In genomic region chr14:73136387-73137221, GRCh38 we compare ENCODE assay signal across 8 cellular contexts. TPM values are rescaled to one million over a fixed set of nuclear protein-coding genes. Genes with fewer than 3 reads are reported as not detected.
DNase-seq lines count a peak whose midpoint lies in the region; ATAC-seq, FAIRE-seq and TF ChIP-seq lines count a peak whose summit lies in the region.

TSS of gene PSEN1 (plus strand) at chr14:73136507. CDS start at chr14:73148020, 11,513 bp downstream.

- peak within 1 kb of the TSS; percentile 87 for H3K27ac ChIP-seq in cingulate gyrus (ENCODE audit: low read depth, low read length)

- H3K9me3 ChIP-seq in BE2C, result no peaks in the 10 kb centered on the region

- peak within 1 kb of the TSS; percentile 91 for H3K4me3 ChIP-seq in BE2C (ENCODE audit: low read depth, low read length)

- DNase-seq in BE2C (peak; percentile 97), GM19239 (ENCODE audit: insufficient read length, low spot score) (peak; percentile 92), NCI-H526 (lab: John Stamatoyannopoulos, UW) (peak; percentile 88 to 97), kidney tubule cell (ENCODE audit: low spot score) (peak; percentile 93)
- DNase-seq in activated CD4-positive, alpha-beta T cell treated with anti-CD3 and anti-CD28 coated beads for 48 hours, result peak; percentile 99
- DNase-seq in stimulated activated CD4-positive, alpha-beta T cell treated with anti-CD3 and anti-CD28 coated beads, Interleukin-1b, Interleukin-23, amount 100 ng/mL, for 1 hour (ENCODE audit: low read depth in 2 of 2), result peak; percentile 96 to 99

- H3K4me1 ChIP-seq in BE2C, result no peaks in the 10 kb centered on the region; the same call in 1 of the 2 replicates

- no peaks in the 10 kb centered on the region for H3K27me3 ChIP-seq in BE2C

- no peak for TF ChIP-seq CTCF in BE2C (IDR thresholded peaks at IDR 0.05; ENCODE audit: low read depth, low read length)

- ATAC-seq in HG03442 (IDR thresholded peaks at IDR 0.05; ENCODE audit: unreplicated experiment), result peak; percentile 84

- peak; percentile 93 for FAIRE-seq in GM19239 (lab: Jason Lieb, UNC)

- no peaks in the 10 kb centered on the region for H3K36me3 ChIP-seq in BE2C

RNA-seq across cellular contexts. Expression of gene PSEN1, which starts in this region (rescaled TPM):
- polyA plus RNA-seq in BE2C (2012; ENCODE audit: insufficient read depth, insufficient read length, low read depth), result 13.4 TPM

Comparison
In these comparisons a context has a peak if more than half of its experiments do, and no peak if none do; other contexts are left out.
1. Peak in every context shown above with its lines: DNase-seq, ATAC-seq, H3K4me3 ChIP-seq and H3K27ac ChIP-seq.